In genomic region chr1:160236806-160237205, GRCh38 we compare ENCODE assay signal across 24 cellular contexts. TPM values are rescaled to one million over a fixed set of nuclear protein-coding genes. Genes with fewer than 3 reads are reported as not detected.
"Had no signal": no experiment of that assay in that cellular context is flagged by ENCODE, and none has a peak within 500 bp of the region (broad histone marks: within the 10 kb centered on the region; RNA-seq: fewer than 3 reads in every experiment).

No MANE protein-coding gene starts in this region.

- H3K9me3 Mint-ChIP-seq: activated naive CD8-positive, alpha-beta T cell treated with anti-CD3 and anti-CD28 coated beads for 36 hours; central memory CD8-positive, alpha-beta T cell; mesothelial cell of epicardium; natural killer cell; type B pancreatic cell had no signal

- H3K27me3 Mint-ChIP-seq: activated naive CD8-positive, alpha-beta T cell treated with anti-CD3 and anti-CD28 coated beads for 36 hours; central memory CD8-positive, alpha-beta T cell; type B pancreatic cell had no signal

- ATAC-seq: psoas muscle had no signal

- FAIRE-seq: colon had no signal

- H3K4me3 Mint-ChIP-seq: activated naive CD8-positive, alpha-beta T cell treated with anti-CD3 and anti-CD28 coated beads for 36 hours; central memory CD8-positive, alpha-beta T cell; mesothelial cell of epicardium; natural killer cell; type B pancreatic cell had no signal

- H3K27ac Mint-ChIP-seq: activated naive CD8-positive, alpha-beta T cell treated with anti-CD3 and anti-CD28 coated beads for 36 hours; mesothelial cell of epicardium; natural killer cell; type B pancreatic cell had no signal

- H3K4me1 Mint-ChIP-seq: mesothelial cell of epicardium had no signal

- H3K36me3 ChIP-seq: breast epithelium, ovary had no signal

- DNase-seq: activated CD4-positive, alpha-beta T cell treated with anti-CD3 and anti-CD28 coated beads for 1 hour; activated CD4-positive, alpha-beta T cell treated with anti-CD3 and anti-CD28 coated beads, Interleukin-2, amount 50 U/mL, for 4 hours; activated naive CD4-positive, alpha-beta T cell treated with Interleukin-2 at 50 U/mL for 16 hours; activated naive CD8-positive, alpha-beta T cell treated with anti-CD3 and anti-CD28 coated beads for 36 hours; activated T-cell treated with anti-CD3 and anti-CD28 coated beads for 4 hours; effector memory CD4-positive, alpha-beta T cell; foreskin melanocyte; head of caudate nucleus; hypothalamus; left ventricle myocardium inferior; natural killer cell; ovary; psoas muscle; stimulated activated CD4-positive, alpha-beta T cell treated with anti-CD3 and anti-CD28 coated beads, Interleukin-4, amount 100 ng/mL, for 24 hours; testis had no signal

- H3K4me3 ChIP-seq: breast epithelium, left ventricle myocardium inferior, ovary, psoas muscle, right atrium auricular region, testis, vagina had no signal

- H3K9me3 ChIP-seq: breast epithelium, left ventricle myocardium inferior, ovary, psoas muscle, right atrium auricular region, testis, vagina had no signal

- H3K27me3 ChIP-seq: breast epithelium, ovary, right atrium auricular region, testis, vagina had no signal

- H3K4me1 ChIP-seq: breast epithelium, testis, vagina had no signal

- H3K27ac ChIP-seq: breast epithelium, ovary, psoas muscle, right atrium auricular region, testis, vagina had no signal

RNA-seq across cellular contexts. Expression of gene CASQ1, which starts 46.4 kb away (rescaled TPM):
- total RNA-seq: activated naive CD8-positive, alpha-beta T cell treated with anti-CD3 and anti-CD28 coated beads for 36 hours; dermis microvascular lymphatic vessel endothelial cell; lung microvascular endothelial cell; natural killer cell; vagina had no signal
